ENCODE assay signal across 12 cellular contexts in genomic region chr2:135839713-135840112, GRCh38. TPM values are rescaled to one million over a fixed set of nuclear protein-coding genes. Genes with fewer than 3 reads are reported as not detected.
DNase-seq lines count a peak whose midpoint lies in the region; ATAC-seq and TF ChIP-seq lines count a peak whose summit lies in the region.
"Had no signal": no experiment of that assay in that cellular context is flagged by ENCODE, and none has a peak within 500 bp of the region (broad histone marks: within the 10 kb centered on the region; RNA-seq: fewer than 3 reads in every experiment).

No MANE protein-coding gene starts in this region.

- peaks cover 6% of the 10 kb centered on the region for H3K36me3 ChIP-seq in mesendoderm (ENCODE audit: control insufficient read depth, insufficient read depth, low read length)

- no peak overlapping the region for H3K9ac ChIP-seq in mesendoderm (ENCODE audit: low read length)

- no peak overlapping the region for H2BK15ac ChIP-seq in mesendoderm (replicated peaks; ENCODE audit: low read depth)

- no peaks in the 10 kb centered on the region for H3K27me3 Mint-ChIP-seq in stimulated activated naive CD8-positive, alpha-beta T cell treated with anti-CD3 and anti-CD28 coated beads, Interleukin-15, amount 100 ng/mL, for 72 hours

- DNase-seq in GM03348 (ENCODE audit: low spot score) = peak; percentile 87
- DNase-seq in SK-N-DZ (ENCODE audit: low spot score) = peak; percentile 51
- peak; percentile 89 for DNase-seq in fibroblast of villous mesenchyme (ENCODE audit: low read depth)
- DNase-seq in retinal pigment epithelial cell (ENCODE audit: low read depth) = peak; percentile 72
- DNase-seq in stimulated activated naive CD8-positive, alpha-beta T cell treated with anti-CD3 and anti-CD28 coated beads, Interleukin-15, amount 100 ng/mL, for 72 hours = no peak
- no peak for DNase-seq in NOMO-1 treated with dmso at 0.1 percent for 144 hours (lab: John Stamatoyannopoulos, UW; ENCODE audit: unreplicated experiment)
- DNase-seq in NCI-H2107 (lab: John Stamatoyannopoulos, UW) = no peak
- DNase-seq in mesendoderm = no peak
- DNase-seq: left lung; NCI-H1436; stimulated activated naive CD4-positive, alpha-beta T cell treated with Interleukin-2 at 50 U/mL for 16 hours had no signal

- no peaks in the 10 kb centered on the region for H3K79me1 ChIP-seq in mesendoderm (ENCODE audit: low read length)

- ATAC-seq in stimulated activated naive CD8-positive, alpha-beta T cell treated with anti-CD3 and anti-CD28 coated beads, Interleukin-15, amount 100 ng/mL, for 72 hours = no peak
- ATAC-seq: WTC11 had no signal

- H3K27ac Mint-ChIP-seq in stimulated activated naive CD8-positive, alpha-beta T cell treated with anti-CD3 and anti-CD28 coated beads, Interleukin-15, amount 100 ng/mL, for 72 hours = no peak overlapping the region
- H3K27ac Mint-ChIP-seq: WTC11 had no signal

- WGBS in mesendoderm (ENCODE audit: extremely low coverage, insufficient coverage, low lambda C conversion rate) = no CpG with 5 or more reads among the region's 2 CpGs

- no peak overlapping the region for H2AK5ac ChIP-seq in mesendoderm (ENCODE audit: low read length)

- no peaks in the 10 kb centered on the region for H3K79me2 ChIP-seq in mesendoderm (ENCODE audit: control insufficient read depth, insufficient read depth, low read length)

- H4K5ac ChIP-seq in mesendoderm (ENCODE audit: low read length) = no peak overlapping the region

- H3K27me3 ChIP-seq in mesendoderm (ENCODE audit: insufficient read depth, low read length, poor library complexity) = no peaks in the 10 kb centered on the region
- H3K27me3 ChIP-seq: left lung had no signal

- H3K4me2 ChIP-seq in mesendoderm (ENCODE audit: low read length) = no peak overlapping the region

- no peak overlapping the region for H3K56ac ChIP-seq in mesendoderm (ENCODE audit: low read length)

- no peak overlapping the region for H4K8ac ChIP-seq in mesendoderm (ENCODE audit: low read depth, low read length)

- no peak overlapping the region for H3K4ac ChIP-seq in mesendoderm (ENCODE audit: low read depth, low read length)

- no peaks in the 10 kb centered on the region for H3K9me3 Mint-ChIP-seq in stimulated activated naive CD8-positive, alpha-beta T cell treated with anti-CD3 and anti-CD28 coated beads, Interleukin-15, amount 100 ng/mL, for 72 hours
- H3K9me3 Mint-ChIP-seq: WTC11 had no signal

- H3K23ac ChIP-seq in mesendoderm (ENCODE audit: low read length) = no peak overlapping the region

- H3K4me1 ChIP-seq in mesendoderm (ENCODE audit: control insufficient read depth, low read depth, low read length) = no peaks in the 10 kb centered on the region

- TF ChIP-seq CTCF in fibroblast of villous mesenchyme (IDR thresholded peaks at IDR 0.05; ENCODE audit: insufficient read depth, low read depth, low read length) (no peak), retinal pigment epithelial cell (conservative IDR thresholded peaks at IDR 0.05; ENCODE audit: low read depth, low read length) (no peak)

- H2BK5ac ChIP-seq in mesendoderm (ENCODE audit: low read length) = no peak overlapping the region

- no peak overlapping the region for H3K18ac ChIP-seq in mesendoderm (ENCODE audit: low read length)

- H3K4me3 ChIP-seq in fibroblast of villous mesenchyme (ENCODE audit: low read depth, low read length) = no peak overlapping the region
- H3K4me3 ChIP-seq in retinal pigment epithelial cell (ENCODE audit: low read length) = no peak overlapping the region
- H3K4me3 ChIP-seq in mesendoderm (ENCODE audit: low read length) = no peak overlapping the region
- H3K4me3 ChIP-seq: left lung had no signal

- no peak overlapping the region for H3K27ac ChIP-seq in mesendoderm (ENCODE audit: low read depth, low read length)
- H3K27ac ChIP-seq: left lung had no signal

- no peak overlapping the region for H2BK120ac ChIP-seq in mesendoderm (ENCODE audit: low read depth, low read length)

- peaks cover 46% of the 10 kb centered on the region for H3K4me1 Mint-ChIP-seq in stimulated activated naive CD8-positive, alpha-beta T cell treated with anti-CD3 and anti-CD28 coated beads, Interleukin-15, amount 100 ng/mL, for 72 hours
- H3K4me1 Mint-ChIP-seq: WTC11 had no signal

- H3K4me3 Mint-ChIP-seq in stimulated activated naive CD8-positive, alpha-beta T cell treated with anti-CD3 and anti-CD28 coated beads, Interleukin-15, amount 100 ng/mL, for 72 hours = no peak overlapping the region
- H3K4me3 Mint-ChIP-seq: WTC11 had no signal

RNA-seq across cellular contexts. Expression of gene LCT, which starts 2.7 kb away (rescaled TPM):
- not detected in 2 replicates for polyA plus RNA-seq in SK-N-DZ (2014; cell fraction: cytosol; rRNA removed)
- not detected in 2 replicates for polyA plus RNA-seq in SK-N-DZ (2014; cell fraction: nucleus; rRNA removed)
- total RNA-seq in fibroblast of villous mesenchyme = under 0.01 TPM in 1 of 2 replicates, not detected in the other
- polyA plus RNA-seq in mesendoderm (2013, experiment 1 of 2) = 0.03 TPM
- 0.06 TPM for polyA plus RNA-seq in mesendoderm (2013, experiment 2 of 2)

RNA-seq across cellular contexts. Expression of gene MCM6, which starts 36.5 kb away (rescaled TPM):
- polyA plus RNA-seq in SK-N-DZ (2014; cell fraction: cytosol; rRNA removed) = 42.9 and 43.5 TPM in 2 replicates
- polyA plus RNA-seq in SK-N-DZ (2014; cell fraction: nucleus; rRNA removed) = 30.6 and 43.4 TPM in 2 replicates
- 12.6 and 13.8 TPM in 2 replicates for total RNA-seq in fibroblast of villous mesenchyme
- polyA plus RNA-seq in mesendoderm (2013, experiment 1 of 2) = 102 TPM
- polyA plus RNA-seq in mesendoderm (2013, experiment 2 of 2) = 103 TPM

Comparison
In these comparisons a context has a peak if more than half of its experiments do, and no peak if none do; other contexts are left out.
1. DNase-seq: peak in GM03348 (single experiment), SK-N-DZ (single experiment), fibroblast of villous mesenchyme (single experiment) and retinal pigment epithelial cell (single experiment); none in stimulated activated naive CD8-positive, alpha-beta T cell treated with anti-CD3 and anti-CD28 coated beads, Interleukin-15, amount 100 ng/mL, for 72 hours (0 of 2), NOMO-1 treated with dmso at 0.1 percent for 144 hours (single experiment), NCI-H2107 (single experiment) and mesendoderm (single experiment).